ENCODE assay signal across 14 cellular contexts in genomic region chr1:94245747-94246438, GRCh38. TPM values are rescaled to one million over a fixed set of nuclear protein-coding genes. Genes with fewer than 3 reads are reported as not detected.
DNase-seq lines count a peak whose midpoint lies in the region; ATAC-seq and TF ChIP-seq lines count a peak whose summit lies in the region.
"Had no signal": no experiment of that assay in that cellular context is flagged by ENCODE, and none has a peak within 500 bp of the region (broad histone marks: within the 10 kb centered on the region; RNA-seq: fewer than 3 reads in every experiment).

No MANE protein-coding gene starts in this region.

- H3K9me2 ChIP-seq in SK-N-SH, result no peaks in the 10 kb centered on the region

- peak overlapping the region; percentile 66 for H3K4me2 ChIP-seq in SK-N-SH

- no peak for TF ChIP-seq CTCF in SK-N-SH (IDR thresholded peaks at IDR 0.05)
- TF ChIP-seq CTCF in lower lobe of right lung (IDR thresholded peaks at IDR 0.05), result no peak
- TF ChIP-seq CTCF in thyroid gland (IDR thresholded peaks at IDR 0.05), result no peak

- CTCF ChIA-PET in SK-N-SH (lab: Yijun Ruan, JAX), result interaction anchor here (1.7 to 4.2 kb wide), 4 partner anchors 10 to 206 kb away, joined by 4 to 24 read pairs (median 13); no protein-coding TSS in a partner anchor

- ATAC-seq in SK-N-SH treated with all-trans-retinoic acid at 6 μM for 48 hours, result no peak; the same call in 2 of the 3 replicates
- ATAC-seq in lower lobe of right lung, result no peak
- no peak for ATAC-seq in HG02623 (IDR thresholded peaks at IDR 0.05; ENCODE audit: unreplicated experiment)
- ATAC-seq in HG02610 (IDR thresholded peaks at IDR 0.05; ENCODE audit: unreplicated experiment), result no peak
- ATAC-seq: stimulated activated naive B cell treated with anti-CD40 and anti-IgM and Interleukin-4, amounts not matched to agents 10 μg/mL and 1 μg/mL and 100 μg/mL, for 72 hours had no signal

- no peak overlapping the region for H2AFZ ChIP-seq in SK-N-SH (ENCODE audit: low read depth)

- H3K27me3 ChIP-seq in SK-N-SH (ENCODE audit: insufficient read depth), result no peaks in the 10 kb centered on the region
- H3K27me3 ChIP-seq in lower lobe of right lung (ENCODE audit: low read depth), result no peaks in the 10 kb centered on the region
- no peaks in the 10 kb centered on the region for H3K27me3 ChIP-seq in thyroid gland

- peaks cover 0 to 9% of the 10 kb centered on the region in 2 experiments; a peak in 2 of 4 replicates for H3K4me1 ChIP-seq in SK-N-SH (ENCODE audit: control insufficient read depth in 1 of 2, insufficient read depth in 2 of 2, low read depth in 1 of 2, low read length in 1 of 2)
- no peaks in the 10 kb centered on the region for H3K4me1 ChIP-seq in lower lobe of right lung
- peaks cover 14 to 19% of the 10 kb centered on the region in 2 donors for H3K4me1 ChIP-seq in thyroid gland

- H3K9me3 ChIP-seq in SK-N-SH (peaks cover 9% of the 10 kb centered on the region), lower lobe of right lung (no peaks in the 10 kb centered on the region), thyroid gland (no peaks in the 10 kb centered on the region)

- peaks cover 10% of the 10 kb centered on the region for H3F3A ChIP-seq in SK-N-SH (replicated peaks; ENCODE audit: insufficient read depth)

- POLR2A ChIA-PET in SK-N-SH (lab: Yijun Ruan, JAX), result no interaction called here

- no peak for DNase-seq in SK-N-SH
- peak; percentile 29 for DNase-seq in cerebellar cortex (ENCODE audit: low spot score)
- no peak for DNase-seq in lower lobe of right lung
- DNase-seq in thyroid gland, result no peak
- DNase-seq in NCI-H146 (lab: John Stamatoyannopoulos, UW), result no peak
- DNase-seq: 8988T; activated CD4-positive, alpha-beta T cell treated with anti-CD3 and anti-CD28 coated beads, Interleukin-2, amount 50 U/mL, for 1 hour; KBM-7; midbrain; NCI-H345; stimulated activated naive B cell treated with anti-CD40 and anti-IgM and Interleukin-4, amounts not matched to agents 10 μg/mL and 1 μg/mL and 100 μg/mL, for 72 hours had no signal

- H3K27ac ChIP-seq in SK-N-SH (ENCODE audit: low read depth in 2 of 2, low read length in 1 of 2) (no peak overlapping the region), lower lobe of right lung (peak overlapping the region; percentile 87), thyroid gland (peak overlapping the region; percentile 73 to 84 (median 82))

- H3K9ac ChIP-seq in SK-N-SH, result no peak overlapping the region; the same call in 1 of the 2 replicates

- TF ChIP-seq EP300 in SK-N-SH (IDR thresholded peaks at IDR 0.05; ENCODE audit: borderline replicate concordance in 1 of 2, low read depth in 1 of 2, low read length in 1 of 2), result no peak

- TF ChIP-seq POLR2A in thyroid gland (IDR thresholded peaks at IDR 0.05), result no peak

- H4K20me1 ChIP-seq in SK-N-SH (ENCODE audit: insufficient read depth), result no peaks in the 10 kb centered on the region

- H3K4me3 ChIP-seq in SK-N-SH (ENCODE audit: low read depth in 2 of 2, low read length in 1 of 2), result peak overlapping the region; percentile 59 to 80; a peak in 2 of 4 replicates
- peak overlapping the region; percentile 65 for H3K4me3 ChIP-seq in lower lobe of right lung
- peak overlapping the region in 1 of 3 donors; percentile 64 for H3K4me3 ChIP-seq in thyroid gland (replicated peaks in 1 of 3)

- peaks cover 23% of the 10 kb centered on the region; the same call in 1 of the 2 replicates for H3K79me2 ChIP-seq in SK-N-SH (ENCODE audit: insufficient read depth)

- TF ChIP-seq RAD21 in SK-N-SH (IDR thresholded peaks at IDR 0.05; ENCODE audit: low read length), result no peak

- H3K36me3 ChIP-seq in SK-N-SH (replicated peaks in 1 of 2; ENCODE audit: control insufficient read depth in 1 of 2, insufficient read depth in 2 of 2, low read length in 1 of 2), result no peaks in the 10 kb centered on the region
- H3K36me3 ChIP-seq in lower lobe of right lung, result no peaks in the 10 kb centered on the region
- no peaks in the 10 kb centered on the region for H3K36me3 ChIP-seq in thyroid gland

- WGBS in SK-N-SH (ENCODE audit: low lambda C conversion rate), result 93% methylated on average over 5 of the region's 5 CpGs
- WGBS in thyroid gland, 2 donors, result 82 to 86% methylated on average over 5 of the region's 5 CpGs

- intact Hi-C loops in lower lobe of right lung (cut with DNase I), result loop anchor here (10.0 kb wide), 1 partner anchor 89 kb away; no protein-coding TSS in a partner anchor
- intact Hi-C loops in thyroid gland (cut with DNase I), result no loop called here

TF ChIP-seq in SK-N-SH, 30 proteins besides CTCF, POLR2A, EP300 and RAD21:
- TF ChIP-seq JUND (IDR thresholded peaks at IDR 0.05) (no peak), EZH2phosphoT487 (IDR thresholded peaks at IDR 0.05; ENCODE audit: borderline replicate concordance, low read depth) (no peak), IRF3 (IDR thresholded peaks at IDR 0.05; ENCODE audit: low read depth, low read length) (no peak), CHD2 (IDR thresholded peaks at IDR 0.05; ENCODE audit: low read length, partially characterized antibody) (no peak), TEAD4 (IDR thresholded peaks at IDR 0.05; ENCODE audit: borderline replicate concordance, insufficient read depth) (no peak)

TF ChIP-seq in SK-N-SH treated with all-trans-retinoic acid at 6 μM for 48 hours, 23 proteins besides CTCF, POLR2A, EP300 and RAD21:
- TF ChIP-seq ZC3H10 (CRISPR knock-in tag; IDR thresholded peaks at IDR 0.05), result no peak
- TF ChIP-seq BACH2 (CRISPR knock-in tag; IDR thresholded peaks at IDR 0.05; ENCODE audit: borderline replicate concordance), result no peak
- TF ChIP-seq, protein P1, sequence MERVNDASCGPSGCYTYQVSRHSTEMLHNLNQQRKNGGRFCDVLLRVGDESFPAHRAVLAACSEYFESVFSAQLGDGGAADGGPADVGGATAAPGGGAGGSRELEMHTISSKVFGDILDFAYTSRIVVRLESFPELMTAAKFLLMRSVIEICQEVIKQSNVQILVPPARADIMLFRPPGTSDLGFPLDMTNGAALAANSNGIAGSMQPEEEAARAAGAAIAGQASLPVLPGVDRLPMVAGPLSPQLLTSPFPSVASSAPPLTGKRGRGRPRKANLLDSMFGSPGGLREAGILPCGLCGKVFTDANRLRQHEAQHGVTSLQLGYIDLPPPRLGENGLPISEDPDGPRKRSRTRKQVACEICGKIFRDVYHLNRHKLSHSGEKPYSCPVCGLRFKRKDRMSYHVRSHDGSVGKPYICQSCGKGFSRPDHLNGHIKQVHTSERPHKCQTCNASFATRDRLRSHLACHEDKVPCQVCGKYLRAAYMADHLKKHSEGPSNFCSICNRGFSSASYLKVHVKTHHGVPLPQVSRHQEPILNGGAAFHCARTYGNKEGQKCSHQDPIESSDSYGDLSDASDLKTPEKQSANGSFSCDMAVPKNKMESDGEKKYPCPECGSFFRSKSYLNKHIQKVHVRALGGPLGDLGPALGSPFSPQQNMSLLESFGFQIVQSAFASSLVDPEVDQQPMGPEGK (CRISPR knock-in tag; IDR thresholded peaks at IDR 0.05; ENCODE audit: borderline replicate concordance), result no peak
- TF ChIP-seq ZNF70 (CRISPR knock-in tag; IDR thresholded peaks at IDR 0.05), result no peak
- no peak for TF ChIP-seq ISL1 (CRISPR knock-in tag; IDR thresholded peaks at IDR 0.05)
- TF ChIP-seq RARB (CRISPR knock-in tag; IDR thresholded peaks at IDR 0.05), result no peak
- TF ChIP-seq OSR1 (CRISPR knock-in tag; IDR thresholded peaks at IDR 0.05), result no peak
- TF ChIP-seq CREB5 (CRISPR knock-in tag; IDR thresholded peaks at IDR 0.05; ENCODE audit: low read depth), result no peak
- TF ChIP-seq, protein P2, sequence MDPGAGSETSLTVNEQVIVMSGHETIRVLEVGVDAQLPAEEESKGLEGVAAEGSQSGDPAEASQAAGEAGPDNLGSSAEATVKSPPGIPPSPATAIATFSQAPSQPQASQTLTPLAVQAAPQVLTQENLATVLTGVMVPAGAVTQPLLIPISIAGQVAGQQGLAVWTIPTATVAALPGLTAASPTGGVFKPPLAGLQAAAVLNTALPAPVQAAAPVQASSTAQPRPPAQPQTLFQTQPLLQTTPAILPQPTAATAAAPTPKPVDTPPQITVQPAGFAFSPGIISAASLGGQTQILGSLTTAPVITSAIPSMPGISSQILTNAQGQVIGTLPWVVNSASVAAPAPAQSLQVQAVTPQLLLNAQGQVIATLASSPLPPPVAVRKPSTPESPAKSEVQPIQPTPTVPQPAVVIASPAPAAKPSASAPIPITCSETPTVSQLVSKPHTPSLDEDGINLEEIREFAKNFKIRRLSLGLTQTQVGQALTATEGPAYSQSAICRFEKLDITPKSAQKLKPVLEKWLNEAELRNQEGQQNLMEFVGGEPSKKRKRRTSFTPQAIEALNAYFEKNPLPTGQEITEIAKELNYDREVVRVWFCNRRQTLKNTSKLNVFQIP (CRISPR knock-in tag; IDR thresholded peaks at IDR 0.05; ENCODE audit: borderline replicate concordance, low read depth), result no peak
- TF ChIP-seq TCF4 (CRISPR knock-in tag; IDR thresholded peaks at IDR 0.05; ENCODE audit: borderline replicate concordance), result no peak

RNA-seq across cellular contexts. Expression of gene ARHGAP29, which starts 8.5 kb away (rescaled TPM):
- 20.1 and 23.3 TPM in 2 replicates for polyA plus RNA-seq in SK-N-SH (2012; rRNA removed)
- 24.8 and 27.1 TPM in 2 replicates for polyA plus RNA-seq in SK-N-SH (2012; cell fraction: cytosol; rRNA removed)
- 17.9 and 40.4 TPM in 2 replicates for polyA plus RNA-seq in SK-N-SH (2012; cell fraction: nucleus; rRNA removed)
- total RNA-seq in lower lobe of right lung, result 63.8 TPM
- total RNA-seq in thyroid gland, result 100 to 1,000 TPM in 1 of 4 donors, 10 to 100 TPM in 3; 56.2 to 115 (median 77.7) TPM

Comparison
In these comparisons a context has a peak if more than half of its experiments do, and no peak if none do; other contexts are left out.
1. H3K27ac ChIP-seq: peak in lower lobe of right lung (single experiment) and thyroid gland (3 of 3); none in SK-N-SH (0 of 2).